ENCODE assay signal across 1 cellular context in the genomic region with DNA sequence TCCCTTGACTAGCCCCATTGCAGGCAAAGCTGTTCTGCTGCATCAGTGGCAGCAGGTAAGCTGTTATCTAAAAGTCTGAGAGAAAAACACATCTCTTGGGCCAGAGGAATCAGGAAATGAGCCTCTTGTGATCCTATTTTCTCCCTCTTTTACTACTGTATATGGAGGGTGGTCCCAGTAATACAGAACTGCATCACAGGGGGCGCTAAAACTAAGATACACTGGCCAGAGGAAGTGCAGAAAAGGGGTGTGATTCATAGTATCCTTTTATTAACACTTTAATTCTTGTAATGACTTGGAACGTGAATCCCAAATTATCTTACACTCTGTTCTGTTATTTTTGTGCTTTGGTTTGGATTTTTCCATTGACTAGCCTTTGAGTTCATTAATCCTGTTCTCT.
TF ChIP-seq lines count a peak whose summit lies in the region.

No MANE protein-coding gene starts in this region.

TF ChIP-seq in HEK293T, 16 proteins besides CTCF, POLR2A, EP300 and RAD21:
- TF ChIP-seq BHLHE40 (IDR thresholded peaks at IDR 0.05; ENCODE audit: borderline replicate concordance) (no peak), LEF1 (IDR thresholded peaks at IDR 0.05; ENCODE audit: borderline replicate concordance) (no peak), FOXM1 (IDR thresholded peaks at IDR 0.05; ENCODE audit: borderline replicate concordance) (no peak), CTBP1 (IDR thresholded peaks at IDR 0.05; ENCODE audit: borderline replicate concordance) (no peak), ZNF384 (IDR thresholded peaks at IDR 0.05) (no peak), ARNT (IDR thresholded peaks at IDR 0.05) (no peak), ELF4 (IDR thresholded peaks at IDR 0.05) (no peak), SUZ12 (IDR thresholded peaks at IDR 0.05) (no peak), SP1 (IDR thresholded peaks at IDR 0.05) (no peak), TARDBP (IDR thresholded peaks at IDR 0.05) (no peak), FOXA1 (IDR thresholded peaks at IDR 0.05) (no peak), FOXK2 (IDR thresholded peaks at IDR 0.05) (no peak), L3MBTL2 (conservative IDR thresholded peaks at IDR 0.05) (no peak), NFRKB (IDR thresholded peaks at IDR 0.05) (no peak), HDGF (IDR thresholded peaks at IDR 0.05; ENCODE audit: borderline replicate concordance) (no peak)
- TF ChIP-seq, protein P1, sequence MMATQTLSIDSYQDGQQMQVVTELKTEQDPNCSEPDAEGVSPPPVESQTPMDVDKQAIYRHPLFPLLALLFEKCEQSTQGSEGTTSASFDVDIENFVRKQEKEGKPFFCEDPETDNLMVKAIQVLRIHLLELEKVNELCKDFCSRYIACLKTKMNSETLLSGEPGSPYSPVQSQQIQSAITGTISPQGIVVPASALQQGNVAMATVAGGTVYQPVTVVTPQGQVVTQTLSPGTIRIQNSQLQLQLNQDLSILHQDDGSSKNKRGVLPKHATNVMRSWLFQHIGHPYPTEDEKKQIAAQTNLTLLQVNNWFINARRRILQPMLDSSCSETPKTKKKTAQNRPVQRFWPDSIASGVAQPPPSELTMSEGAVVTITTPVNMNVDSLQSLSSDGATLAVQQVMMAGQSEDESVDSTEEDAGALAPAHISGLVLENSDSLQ (IDR thresholded peaks at IDR 0.05): no peak
